Comparison of ENCODE assay signal across 1 cellular context in genomic region chr2:48122166-48122565, GRCh38.
TF ChIP-seq lines count a peak whose summit lies in the region.

No MANE protein-coding gene starts in this region.

TF ChIP-seq in GM12878, 131 proteins besides CTCF, POLR2A, EP300 and RAD21 (continued from another document and continues in another):
- TF ChIP-seq RELB (IDR thresholded peaks at IDR 0.05; ENCODE audit: low read depth) = no peak
- no peak for TF ChIP-seq BMI1 (IDR thresholded peaks at IDR 0.05; ENCODE audit: borderline replicate concordance)
- TF ChIP-seq TAF1 (IDR thresholded peaks at IDR 0.05; ENCODE audit: borderline replicate concordance, low read depth, low read length) = no peak
- no peak for TF ChIP-seq ZNF274 (IDR thresholded peaks at IDR 0.05; ENCODE audit: insufficient read depth, insufficient read length)
- no peak for TF ChIP-seq RAD51 (IDR thresholded peaks at IDR 0.05)
- TF ChIP-seq MYB (IDR thresholded peaks at IDR 0.05; ENCODE audit: borderline replicate concordance, low read depth, low read length) = no peak
- TF ChIP-seq SMAD1 (IDR thresholded peaks at IDR 0.05; ENCODE audit: low read depth, partially characterized antibody) = no peak
- no peak for TF ChIP-seq SIX5 (IDR thresholded peaks at IDR 0.05; ENCODE audit: low read depth, low read length, severe bottlenecking)
- TF ChIP-seq TARDBP (IDR thresholded peaks at IDR 0.05; ENCODE audit: borderline replicate concordance) = no peak
- TF ChIP-seq TCF3 (IDR thresholded peaks at IDR 0.05; ENCODE audit: borderline replicate concordance, insufficient read depth, low read depth, low read length) = no peak
- no peak for TF ChIP-seq CBFB (IDR thresholded peaks at IDR 0.05; ENCODE audit: low read depth)
- TF ChIP-seq ZSCAN29 (IDR thresholded peaks at IDR 0.05) = no peak
- peak; percentile 86 for TF ChIP-seq RUNX3 (IDR thresholded peaks at IDR 0.05; ENCODE audit: low read length)
- no peak for TF ChIP-seq FOS (IDR thresholded peaks at IDR 0.05; ENCODE audit: borderline replicate concordance, extremely low read depth, insufficient read length)
- no peak for TF ChIP-seq BRCA1 (IDR thresholded peaks at IDR 0.05; ENCODE audit: low read depth, low read length)
- no peak for TF ChIP-seq PAX5 (IDR thresholded peaks at IDR 0.05; ENCODE audit: borderline replicate concordance, low read depth, low read length)
- TF ChIP-seq IRF4 (IDR thresholded peaks at IDR 0.05; ENCODE audit: low read depth, low read length) = 0 out of 2 replicates have a peak, but pooled peaks have one; percentile 33
- no peak for TF ChIP-seq SPI1 (IDR thresholded peaks at IDR 0.05; ENCODE audit: borderline replicate concordance, insufficient read depth, low read depth, low read length)
- no peak for TF ChIP-seq NR2C2 (IDR thresholded peaks at IDR 0.05; ENCODE audit: borderline replicate concordance, control insufficient read depth, insufficient read length, low read depth)
- TF ChIP-seq ZBED1 (IDR thresholded peaks at IDR 0.05; ENCODE audit: borderline replicate concordance) = no peak
- no peak for TF ChIP-seq MTA3 (IDR thresholded peaks at IDR 0.05; ENCODE audit: borderline replicate concordance, low read length)
- TF ChIP-seq MYC (IDR thresholded peaks at IDR 0.05; ENCODE audit: insufficient read depth, insufficient read length, insufficient replicate concordance, low read length, severe bottlenecking) = no peak
- no peak for TF ChIP-seq USF2 (IDR thresholded peaks at IDR 0.05; ENCODE audit: borderline replicate concordance, low read depth, low read length)
- no peak for TF ChIP-seq GATAD2B (conservative IDR thresholded peaks at IDR 0.05; ENCODE audit: low read depth)
- no peak for TF ChIP-seq ZZZ3 (IDR thresholded peaks at IDR 0.05; ENCODE audit: control insufficient read depth, insufficient read length, low read depth)
- TF ChIP-seq ZNF622 (IDR thresholded peaks at IDR 0.05) = no peak
- no peak for TF ChIP-seq MXI1 (IDR thresholded peaks at IDR 0.05; ENCODE audit: low read depth, low read length)
- TF ChIP-seq CHD1 (IDR thresholded peaks at IDR 0.05; ENCODE audit: low read depth, low read length) = no peak
- TF ChIP-seq KDM1A (IDR thresholded peaks at IDR 0.05; ENCODE audit: borderline replicate concordance) = no peak
- no peak for TF ChIP-seq SREBF2 (IDR thresholded peaks at IDR 0.05; ENCODE audit: low read length)
- TF ChIP-seq SRF (IDR thresholded peaks at IDR 0.05; ENCODE audit: low read depth in 2 of 2, low read length in 2 of 2) = no peak
- TF ChIP-seq WRNIP1 (IDR thresholded peaks at IDR 0.05; ENCODE audit: borderline replicate concordance, low read depth, low read length) = no peak
- no peak for TF ChIP-seq HSF1 (IDR thresholded peaks at IDR 0.05; ENCODE audit: low read depth, low read length)
- TF ChIP-seq PML (IDR thresholded peaks at IDR 0.05; ENCODE audit: low read length) = no peak
- no peak for TF ChIP-seq SMAD5 (IDR thresholded peaks at IDR 0.05; ENCODE audit: low read depth)
- TF ChIP-seq IKZF2 (IDR thresholded peaks at IDR 0.05) = no peak; a peak in 1 of 4 replicates
- TF ChIP-seq RBBP5 (conservative IDR thresholded peaks at IDR 0.05) = no peak
- TF ChIP-seq NFIC (IDR thresholded peaks at IDR 0.05; ENCODE audit: low read depth, low read length) = peak; percentile 63; the same call in 1 of the 2 replicates
- TF ChIP-seq, protein P1, sequence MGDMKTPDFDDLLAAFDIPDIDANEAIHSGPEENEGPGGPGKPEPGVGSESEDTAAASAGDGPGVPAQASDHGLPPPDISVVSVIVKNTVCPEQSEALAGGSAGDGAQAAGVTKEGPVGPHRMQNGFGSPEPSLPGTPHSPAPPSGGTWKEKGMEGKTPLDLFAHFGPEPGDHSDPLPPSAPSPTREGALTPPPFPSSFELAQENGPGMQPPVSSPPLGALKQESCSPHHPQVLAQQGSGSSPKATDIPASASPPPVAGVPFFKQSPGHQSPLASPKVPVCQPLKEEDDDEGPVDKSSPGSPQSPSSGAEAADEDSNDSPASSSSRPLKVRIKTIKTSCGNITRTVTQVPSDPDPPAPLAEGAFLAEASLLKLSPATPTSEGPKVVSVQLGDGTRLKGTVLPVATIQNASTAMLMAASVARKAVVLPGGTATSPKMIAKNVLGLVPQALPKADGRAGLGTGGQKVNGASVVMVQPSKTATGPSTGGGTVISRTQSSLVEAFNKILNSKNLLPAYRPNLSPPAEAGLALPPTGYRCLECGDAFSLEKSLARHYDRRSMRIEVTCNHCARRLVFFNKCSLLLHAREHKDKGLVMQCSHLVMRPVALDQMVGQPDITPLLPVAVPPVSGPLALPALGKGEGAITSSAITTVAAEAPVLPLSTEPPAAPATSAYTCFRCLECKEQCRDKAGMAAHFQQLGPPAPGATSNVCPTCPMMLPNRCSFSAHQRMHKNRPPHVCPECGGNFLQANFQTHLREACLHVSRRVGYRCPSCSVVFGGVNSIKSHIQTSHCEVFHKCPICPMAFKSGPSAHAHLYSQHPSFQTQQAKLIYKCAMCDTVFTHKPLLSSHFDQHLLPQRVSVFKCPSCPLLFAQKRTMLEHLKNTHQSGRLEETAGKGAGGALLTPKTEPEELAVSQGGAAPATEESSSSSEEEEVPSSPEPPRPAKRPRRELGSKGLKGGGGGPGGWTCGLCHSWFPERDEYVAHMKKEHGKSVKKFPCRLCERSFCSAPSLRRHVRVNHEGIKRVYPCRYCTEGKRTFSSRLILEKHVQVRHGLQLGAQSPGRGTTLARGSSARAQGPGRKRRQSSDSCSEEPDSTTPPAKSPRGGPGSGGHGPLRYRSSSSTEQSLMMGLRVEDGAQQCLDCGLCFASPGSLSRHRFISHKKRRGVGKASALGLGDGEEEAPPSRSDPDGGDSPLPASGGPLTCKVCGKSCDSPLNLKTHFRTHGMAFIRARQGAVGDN (IDR thresholded peaks at IDR 0.05) = no peak
- TF ChIP-seq CREB1 (IDR thresholded peaks at IDR 0.05; ENCODE audit: low read depth) = peak; percentile 68
- TF ChIP-seq EED (IDR thresholded peaks at IDR 0.05; ENCODE audit: low read depth) = 0 out of 2 replicates have a peak, but pooled peaks have one; percentile 31
- no peak for TF ChIP-seq EGR1 (IDR thresholded peaks at IDR 0.05; ENCODE audit: borderline replicate concordance in 1 of 2, low read depth in 2 of 2, low read length in 2 of 2)
- TF ChIP-seq CBX5 (IDR thresholded peaks at IDR 0.05; ENCODE audit: low read depth) = 0 out of 2 replicates have a peak, but pooled peaks have one; percentile 28
- TF ChIP-seq CHD4 (IDR thresholded peaks at IDR 0.05) = no peak
- no peak for TF ChIP-seq GABPA (IDR thresholded peaks at IDR 0.05; ENCODE audit: low read depth)
- no peak for TF ChIP-seq KAT2A (conservative IDR thresholded peaks at IDR 0.05; ENCODE audit: control insufficient read depth, low read depth, low read length)
- no peak for TF ChIP-seq ATF7 (IDR thresholded peaks at IDR 0.05; ENCODE audit: low read depth)
- TF ChIP-seq CREM (IDR thresholded peaks at IDR 0.05; ENCODE audit: low read depth) = 0 out of 2 replicates have a peak, but pooled peaks have one; percentile 9
- TF ChIP-seq MEF2A (IDR thresholded peaks at IDR 0.05; ENCODE audit: insufficient read depth, low read depth, low read length) = no peak
- no peak for TF ChIP-seq SUPT20H (IDR thresholded peaks at IDR 0.05; ENCODE audit: borderline replicate concordance, control insufficient read depth, low read depth, low read length)
- no peak for TF ChIP-seq TCF7 (IDR thresholded peaks at IDR 0.05; ENCODE audit: borderline replicate concordance)
- no peak for TF ChIP-seq NRF1 (conservative IDR thresholded peaks at IDR 0.05; ENCODE audit: low read depth, low read length)
- no peak for TF ChIP-seq BACH1 (IDR thresholded peaks at IDR 0.05; ENCODE audit: borderline replicate concordance)
- TF ChIP-seq, protein P2, sequence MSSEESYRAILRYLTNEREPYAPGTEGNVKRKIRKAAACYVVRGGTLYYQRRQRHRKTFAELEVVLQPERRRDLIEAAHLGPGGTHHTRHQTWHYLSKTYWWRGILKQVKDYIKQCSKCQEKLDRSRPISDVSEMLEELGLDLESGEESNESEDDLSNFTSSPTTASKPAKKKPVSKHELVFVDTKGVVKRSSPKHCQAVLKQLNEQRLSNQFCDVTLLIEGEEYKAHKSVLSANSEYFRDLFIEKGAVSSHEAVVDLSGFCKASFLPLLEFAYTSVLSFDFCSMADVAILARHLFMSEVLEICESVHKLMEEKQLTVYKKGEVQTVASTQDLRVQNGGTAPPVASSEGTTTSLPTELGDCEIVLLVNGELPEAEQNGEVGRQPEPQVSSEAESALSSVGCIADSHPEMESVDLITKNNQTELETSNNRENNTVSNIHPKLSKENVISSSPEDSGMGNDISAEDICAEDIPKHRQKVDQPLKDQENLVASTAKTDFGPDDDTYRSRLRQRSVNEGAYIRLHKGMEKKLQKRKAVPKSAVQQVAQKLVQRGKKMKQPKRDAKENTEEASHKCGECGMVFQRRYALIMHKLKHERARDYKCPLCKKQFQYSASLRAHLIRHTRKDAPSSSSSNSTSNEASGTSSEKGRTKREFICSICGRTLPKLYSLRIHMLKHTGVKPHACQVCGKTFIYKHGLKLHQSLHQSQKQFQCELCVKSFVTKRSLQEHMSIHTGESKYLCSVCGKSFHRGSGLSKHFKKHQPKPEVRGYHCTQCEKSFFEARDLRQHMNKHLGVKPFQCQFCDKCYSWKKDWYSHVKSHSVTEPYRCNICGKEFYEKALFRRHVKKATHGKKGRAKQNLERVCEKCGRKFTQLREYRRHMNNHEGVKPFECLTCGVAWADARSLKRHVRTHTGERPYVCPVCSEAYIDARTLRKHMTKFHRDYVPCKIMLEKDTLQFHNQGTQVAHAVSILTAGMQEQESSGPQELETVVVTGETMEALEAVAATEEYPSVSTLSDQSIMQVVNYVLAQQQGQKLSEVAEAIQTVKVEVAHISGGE (CRISPR knock-in tag; IDR thresholded peaks at IDR 0.05) = no peak
- no peak for TF ChIP-seq SREBF1 (IDR thresholded peaks at IDR 0.05; ENCODE audit: low read length)
- TF ChIP-seq, protein P3, sequence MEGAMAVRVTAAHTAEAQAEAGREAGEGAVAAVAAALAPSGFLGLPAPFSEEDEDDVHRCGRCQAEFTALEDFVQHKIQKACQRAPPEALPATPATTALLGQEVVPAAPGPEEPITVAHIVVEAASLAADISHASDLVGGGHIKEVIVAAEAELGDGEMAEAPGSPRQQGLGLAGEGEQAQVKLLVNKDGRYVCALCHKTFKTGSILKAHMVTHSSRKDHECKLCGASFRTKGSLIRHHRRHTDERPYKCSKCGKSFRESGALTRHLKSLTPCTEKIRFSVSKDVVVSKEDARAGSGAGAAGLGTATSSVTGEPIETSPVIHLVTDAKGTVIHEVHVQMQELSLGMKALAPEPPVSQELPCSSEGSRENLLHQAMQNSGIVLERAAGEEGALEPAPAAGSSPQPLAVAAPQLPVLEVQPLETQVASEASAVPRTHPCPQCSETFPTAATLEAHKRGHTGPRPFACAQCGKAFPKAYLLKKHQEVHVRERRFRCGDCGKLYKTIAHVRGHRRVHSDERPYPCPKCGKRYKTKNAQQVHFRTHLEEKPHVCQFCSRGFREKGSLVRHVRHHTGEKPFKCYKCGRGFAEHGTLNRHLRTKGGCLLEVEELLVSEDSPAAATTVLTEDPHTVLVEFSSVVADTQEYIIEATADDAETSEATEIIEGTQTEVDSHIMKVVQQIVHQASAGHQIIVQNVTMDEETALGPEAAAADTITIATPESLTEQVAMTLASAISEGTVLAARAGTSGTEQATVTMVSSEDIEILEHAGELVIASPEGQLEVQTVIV (IDR thresholded peaks at IDR 0.05; ENCODE audit: borderline replicate concordance, partially characterized antibody) = no peak
